ENCODE assay signal across 15 cellular contexts in genomic region chr15:42215854-42216829, GRCh38. TPM values are rescaled to one million over a fixed set of nuclear protein-coding genes. Genes with fewer than 3 reads are reported as not detected.
DNase-seq lines count a peak whose midpoint lies in the region; FAIRE-seq and TF ChIP-seq lines count a peak whose summit lies in the region.
"Had no signal": no experiment of that assay in that cellular context is flagged by ENCODE, and none has a peak within 500 bp of the region (broad histone marks: within the 10 kb centered on the region; RNA-seq: fewer than 3 reads in every experiment).

No MANE protein-coding gene starts in this region.

- H3K9me3 Mint-ChIP-seq in MCF 10A (ENCODE audit: unreplicated experiment) (no peaks in the 10 kb centered on the region), astrocyte (ENCODE audit: unreplicated experiment) (no peaks in the 10 kb centered on the region)
- H3K9me3 Mint-ChIP-seq: activated B cell treated with CpG ODN at 0.5 μM for 24 hours; CD4-positive, CD25-positive, alpha-beta regulatory T cell had no signal

- no peaks in the 10 kb centered on the region for H3K27me3 Mint-ChIP-seq in MCF 10A (ENCODE audit: insufficient read depth, unreplicated experiment)
- H3K27me3 Mint-ChIP-seq in astrocyte (ENCODE audit: low read depth, unreplicated experiment), result no peaks in the 10 kb centered on the region
- H3K27me3 Mint-ChIP-seq: activated B cell treated with CpG ODN at 0.5 μM for 24 hours; CD4-positive, CD25-positive, alpha-beta regulatory T cell had no signal

- peak; percentile 39 for FAIRE-seq in astrocyte (lab: Jason Lieb, UNC)

- intact Hi-C loops in MCF 10A (cut with micrococcal nuclease) (no loop called here), breast epithelium (cut with DNase I; ENCODE audit: low total_unique reads) (loop anchor here (10.0 kb wide), 2 partner anchors 321 to 1801 kb away; partner anchors contain the start of gene SPTBN5)

- H3K4me3 Mint-ChIP-seq in MCF 10A (ENCODE audit: unreplicated experiment) (no peak overlapping the region), astrocyte (ENCODE audit: unreplicated experiment) (no peak overlapping the region)
- H3K4me3 Mint-ChIP-seq: activated B cell treated with CpG ODN at 0.5 μM for 24 hours; CD4-positive, CD25-positive, alpha-beta regulatory T cell had no signal

- CTCF ChIA-PET in MCF 10A (lab: Yijun Ruan, JAX), result no interaction called here

- H2AFZ ChIP-seq in astrocyte (ENCODE audit: low read depth, low read length), result no peak overlapping the region

- H3K4me2 ChIP-seq in astrocyte (ENCODE audit: low read length), result no peak overlapping the region

- H3K27ac ChIP-seq in breast epithelium (no peak overlapping the region), astrocyte (ENCODE audit: low read depth, low read length) (no peak overlapping the region), caudate nucleus (ENCODE audit: low read depth, low read length) (no peak overlapping the region)

- TF ChIP-seq POLR2A in breast epithelium (IDR thresholded peaks at IDR 0.05), result no peak

- no peaks in the 10 kb centered on the region for H3K4me1 Mint-ChIP-seq in MCF 10A (ENCODE audit: insufficient read depth, unreplicated experiment)
- H3K4me1 Mint-ChIP-seq in astrocyte (ENCODE audit: low read depth, unreplicated experiment), result no peaks in the 10 kb centered on the region

- H3K4me1 ChIP-seq in breast epithelium (no peaks in the 10 kb centered on the region), astrocyte (ENCODE audit: insufficient read depth, low read length) (no peaks in the 10 kb centered on the region)

- H3K36me3 ChIP-seq in breast epithelium (peaks cover 37% of the 10 kb centered on the region), astrocyte (ENCODE audit: insufficient read depth, low read length) (peaks cover 58% of the 10 kb centered on the region)

- TF ChIP-seq CTCF in MCF 10A (IDR thresholded peaks at IDR 0.05; ENCODE audit: unreplicated experiment) (no peak), breast epithelium (IDR thresholded peaks at IDR 0.05) (no peak), astrocyte (IDR thresholded peaks at IDR 0.05; ENCODE audit: insufficient read depth, low read depth, low read length) (no peak), retinal pigment epithelial cell (conservative IDR thresholded peaks at IDR 0.05; ENCODE audit: low read depth, low read length) (peak; percentile 5)

- peak; percentile 4 for DNase-seq in MCF 10A (ENCODE audit: unreplicated experiment)
- no peak for DNase-seq in breast epithelium (ENCODE audit: low spot score in 2 of 2)
- peak; percentile 84 for DNase-seq in NCI-H526 (lab: John Stamatoyannopoulos, UW)
- DNase-seq in astrocyte (ENCODE audit: low read depth), result no peak
- DNase-seq in retinal pigment epithelial cell (ENCODE audit: low read depth), result no peak
- no peak for DNase-seq in caudate nucleus (lab: John Stamatoyannopoulos, UW)
- DNase-seq in NCI-H1417 (lab: John Stamatoyannopoulos, UW), result no peak
- DNase-seq in NCI-H226, result no peak
- DNase-seq: activated B cell treated with CpG ODN at 0.5 μM for 24 hours; activated effector memory CD4-positive, alpha-beta T cell treated with anti-CD3 and anti-CD28 coated beads, Interleukin-2, amount 50 U/mL, for 16 hours; hypothalamus had no signal

- H3K27ac Mint-ChIP-seq in MCF 10A (ENCODE audit: low read depth, unreplicated experiment) (no peak overlapping the region), astrocyte (ENCODE audit: unreplicated experiment) (no peak overlapping the region)
- H3K27ac Mint-ChIP-seq: activated B cell treated with CpG ODN at 0.5 μM for 24 hours had no signal

- H4K20me1 ChIP-seq in astrocyte (ENCODE audit: insufficient read depth, low read length), result peaks cover 10% of the 10 kb centered on the region

- no TSS peak for BruUV-seq in MCF 10A (replicated peaks; lab: Mats Ljungman, UMichigan)

- no peak overlapping the region for H3K4me3 ChIP-seq in breast epithelium
- H3K4me3 ChIP-seq in astrocyte (ENCODE audit: insufficient read depth, low read depth, low read length), result no peak overlapping the region
- no peak overlapping the region for H3K4me3 ChIP-seq in retinal pigment epithelial cell (ENCODE audit: low read length)

- no peaks in the 10 kb centered on the region for H3K9me3 ChIP-seq in breast epithelium
- no peaks in the 10 kb centered on the region for H3K9me3 ChIP-seq in astrocyte (ENCODE audit: insufficient read depth, low read depth, low read length)

- H3K79me2 ChIP-seq in astrocyte (ENCODE audit: insufficient read depth, low read length), result peaks cover 3% of the 10 kb centered on the region

- H3K27me3 ChIP-seq in breast epithelium (no peaks in the 10 kb centered on the region), astrocyte (ENCODE audit: insufficient read depth, low read length) (no peaks in the 10 kb centered on the region)

- no peak overlapping the region for H3K9ac ChIP-seq in astrocyte (ENCODE audit: low read length)

- H3K36me3 Mint-ChIP-seq in MCF 10A (ENCODE audit: insufficient read depth, unreplicated experiment), result peaks cover 79% of the 10 kb centered on the region
- H3K36me3 Mint-ChIP-seq in astrocyte (ENCODE audit: low read depth, unreplicated experiment), result peaks cover 6% of the 10 kb centered on the region

- POLR2A ChIA-PET in MCF 10A (lab: Yijun Ruan, JAX), result interaction anchor here (0.5 to 0.6 kb wide), 3 partner anchors 8 to 501 kb away, joined by 3 to 4 read pairs (median 4); partner anchors contain the start of gene VPS39

RNA-seq across cellular contexts. Expression of gene VPS39, which starts 8.0 kb away (rescaled TPM):
- total RNA-seq in MCF 10A (2022), result 47.1 and 53.9 TPM in 2 replicates
- 100 to 1,000 TPM in 1 of 3 donors, 10 to 100 TPM in 2; 79.0 to 116 (median 89.9) TPM for total RNA-seq in breast epithelium
- total RNA-seq in astrocyte, result 60.6 and 63.0 TPM in 2 replicates

RNA-seq across cellular contexts. Expression of gene GANC, which starts 56.9 kb away (rescaled TPM):
- 24.0 and 31.7 TPM in 2 replicates for total RNA-seq in MCF 10A (2022)
- 10 to 100 TPM; 30.2 to 35.5 (median 34.5) TPM for total RNA-seq in breast epithelium
- 12.5 and 13.4 TPM in 2 replicates for total RNA-seq in astrocyte

RNA-seq across cellular contexts. Expression of gene TMEM87A, which starts 57.1 kb away (rescaled TPM):
- 51.3 and 52.3 TPM in 2 replicates for total RNA-seq in MCF 10A (2022)
- total RNA-seq in breast epithelium, result 100 to 1,000 TPM in 2 of 3 donors, 10 to 100 TPM in 1; 57.9 to 145 (median 102) TPM
- 39.6 and 40.9 TPM in 2 replicates for total RNA-seq in astrocyte

RNA-seq across cellular contexts. Expression of gene PLA2G4F, which starts 59.7 kb away (rescaled TPM):
- 0.30 TPM in 1 of 2 replicates, not detected in the other for total RNA-seq in MCF 10A (2022)
- total RNA-seq in breast epithelium, result 1 to 10 TPM in 2 of 3 donors, under 1 TPM in 1; under 0.01 to 2.0 (median 1.8) TPM
- 0.30 TPM in 1 of 2 replicates, not detected in the other for total RNA-seq in astrocyte
- total RNA-seq: activated B cell treated with CpG ODN at 0.5 μM for 24 hours; CD4-positive, CD25-positive, alpha-beta regulatory T cell; M059J; mononuclear cell; temporal lobe had no signal

Comparison
In these comparisons a context has a peak if more than half of its experiments do, and no peak if none do; other contexts are left out.
1. DNase-seq: peak in MCF 10A (single experiment) and NCI-H526 (2 of 2); none in breast epithelium (0 of 2), astrocyte (single experiment), retinal pigment epithelial cell (single experiment), caudate nucleus (0 of 61), NCI-H1417 (0 of 3) and NCI-H226 (single experiment).